ENCODE assay signal across 20 cellular contexts in genomic region chr10:128102480-128103228, GRCh38. TPM values are rescaled to one million over a fixed set of nuclear protein-coding genes. Genes with fewer than 3 reads are reported as not detected.
DNase-seq lines count a peak whose midpoint lies in the region; ATAC-seq and TF ChIP-seq lines count a peak whose summit lies in the region.
"Had no signal": no experiment of that assay in that cellular context is flagged by ENCODE, and none has a peak within 500 bp of the region (broad histone marks: within the 10 kb centered on the region; RNA-seq: fewer than 3 reads in every experiment).

No MANE protein-coding gene starts in this region.

- TF ChIP-seq CTCF in endodermal cell (conservative IDR thresholded peaks at IDR 0.05) = no peak
- no peak for TF ChIP-seq CTCF in upper lobe of left lung (IDR thresholded peaks at IDR 0.05)

- H3K36me3 ChIP-seq in KOPT-K1 (ENCODE audit: insufficient read depth, low read length) (peaks cover 100% of the 10 kb centered on the region), endodermal cell (ENCODE audit: control insufficient read depth, insufficient read depth, low read length) (peaks cover 100% of the 10 kb centered on the region), upper lobe of left lung (no peaks in the 10 kb centered on the region)

- TF ChIP-seq EP300 in upper lobe of left lung (IDR thresholded peaks at IDR 0.05) = no peak

- ATAC-seq in upper lobe of left lung (ENCODE audit: low FRiP score in 2 of 2) = peak; percentile 34 to 70

- no peaks in the 10 kb centered on the region for H3K27me3 Mint-ChIP-seq in activated naive CD4-positive, alpha-beta T cell treated with anti-CD3 and anti-CD28 coated beads, Interleukin-2, amount 50 U/mL, for 24 hours
- no peaks in the 10 kb centered on the region for H3K27me3 Mint-ChIP-seq in endodermal cell (ENCODE audit: insufficient read depth)

- H3K27ac ChIP-seq in KOPT-K1 (ENCODE audit: low read depth, low read length, poor library complexity, severe bottlenecking) (peak overlapping the region; percentile 40), endodermal cell (ENCODE audit: low read depth, low read length) (no peak overlapping the region), upper lobe of left lung (no peak overlapping the region)
- H3K27ac ChIP-seq: neural progenitor cell had no signal

- no peak for DNase-seq in activated naive CD4-positive, alpha-beta T cell (lab: John Stamatoyannopoulos, UW)
- DNase-seq in endodermal cell (peak; percentile 24), upper lobe of left lung (peak in 1 of 2 donors; percentile 77), amygdala (lab: John Stamatoyannopoulos, UW) (no peak)
- DNase-seq in stimulated activated CD4-positive, alpha-beta T cell treated with anti-CD3 and anti-CD28 coated beads, Interleukin-4, amount 100 ng/mL, for 4 hours = no peak
- DNase-seq: activated CD4-positive, alpha-beta T cell treated with anti-CD3 and anti-CD28 coated beads for 48 hours; AML-193; DMS153; Kasumi-1; mesenchymal stem cell; NCI-H1417 treated with DMSO at 0.1 percent for 48 hours; NCI-H2227 treated with DMSO at 0.1 percent for 48 hours; NK-92 treated with Interleukin-12 subunit alpha and Interleukin-12 subunit beta, amount 100 ng/mL, for 24 hours; retina; SHP77; stimulated activated CD4-positive, alpha-beta T cell treated with anti-CD3 and anti-CD28 coated beads, Interleukin-15, amount 100 ng/mL, for 24 hours; T-helper 9 cell had no signal

- H3K36me3 Mint-ChIP-seq in activated naive CD4-positive, alpha-beta T cell treated with anti-CD3 and anti-CD28 coated beads, Interleukin-2, amount 50 U/mL, for 24 hours = no peaks in the 10 kb centered on the region
- H3K36me3 Mint-ChIP-seq in endodermal cell (ENCODE audit: low read depth) = peaks cover 49% of the 10 kb centered on the region

- no peaks in the 10 kb centered on the region for H3K9me3 ChIP-seq in KOPT-K1 (ENCODE audit: insufficient read depth, low read length, poor library complexity, severe bottlenecking)
- H3K9me3 ChIP-seq in endodermal cell (ENCODE audit: control insufficient read depth, low read length) = no peaks in the 10 kb centered on the region
- no peaks in the 10 kb centered on the region for H3K9me3 ChIP-seq in upper lobe of left lung

- no peaks in the 10 kb centered on the region for H3K27me3 ChIP-seq in endodermal cell (ENCODE audit: control insufficient read depth, insufficient read depth, low read length, poor library complexity, severe bottlenecking)
- H3K27me3 ChIP-seq in upper lobe of left lung = no peaks in the 10 kb centered on the region
- H3K27me3 ChIP-seq: neural progenitor cell had no signal

- H3K4me3 Mint-ChIP-seq in activated naive CD4-positive, alpha-beta T cell treated with anti-CD3 and anti-CD28 coated beads, Interleukin-2, amount 50 U/mL, for 24 hours = peak overlapping the region; percentile 45
- no peak overlapping the region for H3K4me3 Mint-ChIP-seq in endodermal cell
- H3K4me3 Mint-ChIP-seq: neural progenitor cell had no signal

- no peaks in the 10 kb centered on the region for H3K4me1 ChIP-seq in endodermal cell (ENCODE audit: control insufficient read depth, insufficient read depth, low read length)
- H3K4me1 ChIP-seq in upper lobe of left lung = no peaks in the 10 kb centered on the region
- H3K4me1 ChIP-seq: neural progenitor cell had no signal

- H3K4me3 ChIP-seq in endodermal cell (ENCODE audit: low read length) = no peak overlapping the region
- H3K4me3 ChIP-seq in upper lobe of left lung = no peak overlapping the region
- H3K4me3 ChIP-seq: neural progenitor cell had no signal

- peaks cover 45% of the 10 kb centered on the region for H3K4me1 Mint-ChIP-seq in activated naive CD4-positive, alpha-beta T cell treated with anti-CD3 and anti-CD28 coated beads, Interleukin-2, amount 50 U/mL, for 24 hours
- no peaks in the 10 kb centered on the region for H3K4me1 Mint-ChIP-seq in endodermal cell
- H3K4me1 Mint-ChIP-seq: neural progenitor cell had no signal

- no peak for TF ChIP-seq POLR2A in upper lobe of left lung (IDR thresholded peaks at IDR 0.05)

- 90 to 92% methylated on average over 16 to 18 of the region's 19 CpGs for WGBS in endodermal cell (ENCODE audit: insufficient coverage in 1 of 2, insufficient read length in 1 of 2), 2 experiments
- 58 to 71% methylated on average over 19 of the region's 19 CpGs for WGBS in upper lobe of left lung, 2 donors

- H3K9ac ChIP-seq in endodermal cell (ENCODE audit: extremely low read depth, low read length, poor library complexity, severe bottlenecking) = no peak overlapping the region
- H3K9ac ChIP-seq: neural progenitor cell had no signal

- H3K9me3 Mint-ChIP-seq in activated naive CD4-positive, alpha-beta T cell treated with anti-CD3 and anti-CD28 coated beads, Interleukin-2, amount 50 U/mL, for 24 hours = no peaks in the 10 kb centered on the region
- no peaks in the 10 kb centered on the region for H3K9me3 Mint-ChIP-seq in endodermal cell
- H3K9me3 Mint-ChIP-seq: neural progenitor cell had no signal

- peak overlapping the region; percentile 79 for H3K27ac Mint-ChIP-seq in activated naive CD4-positive, alpha-beta T cell treated with anti-CD3 and anti-CD28 coated beads, Interleukin-2, amount 50 U/mL, for 24 hours
- H3K27ac Mint-ChIP-seq in endodermal cell = no peak overlapping the region
- H3K27ac Mint-ChIP-seq: neural progenitor cell had no signal

RNA-seq across cellular contexts. Expression of gene MKI67, which starts 23.6 kb away (rescaled TPM):
- total RNA-seq in endodermal cell = 10 to 100 TPM; 74.8 to 90.5 TPM
- 66.5 TPM for polyA plus RNA-seq in endodermal cell (2013, experiment 1 of 2)
- polyA plus RNA-seq in endodermal cell (2013, experiment 2 of 2) = 75.5 TPM
- 1 to 10 TPM; 1.0 to 7.3 (median 5.0) TPM for total RNA-seq in upper lobe of left lung

Comparison
In these comparisons a context has a peak if more than half of its experiments do, and no peak if none do; other contexts are left out.
1. RNA of gene MKI67, which starts 23.6 kb away (total RNA-seq): 74.8 to 90.5 TPM in endodermal cell; 1.0 to 7.3 TPM in upper lobe of left lung; every median in the first group is over 4 times any median in the second.